2 cellular contexts compared by ENCODE assay signal in the genomic region with DNA sequence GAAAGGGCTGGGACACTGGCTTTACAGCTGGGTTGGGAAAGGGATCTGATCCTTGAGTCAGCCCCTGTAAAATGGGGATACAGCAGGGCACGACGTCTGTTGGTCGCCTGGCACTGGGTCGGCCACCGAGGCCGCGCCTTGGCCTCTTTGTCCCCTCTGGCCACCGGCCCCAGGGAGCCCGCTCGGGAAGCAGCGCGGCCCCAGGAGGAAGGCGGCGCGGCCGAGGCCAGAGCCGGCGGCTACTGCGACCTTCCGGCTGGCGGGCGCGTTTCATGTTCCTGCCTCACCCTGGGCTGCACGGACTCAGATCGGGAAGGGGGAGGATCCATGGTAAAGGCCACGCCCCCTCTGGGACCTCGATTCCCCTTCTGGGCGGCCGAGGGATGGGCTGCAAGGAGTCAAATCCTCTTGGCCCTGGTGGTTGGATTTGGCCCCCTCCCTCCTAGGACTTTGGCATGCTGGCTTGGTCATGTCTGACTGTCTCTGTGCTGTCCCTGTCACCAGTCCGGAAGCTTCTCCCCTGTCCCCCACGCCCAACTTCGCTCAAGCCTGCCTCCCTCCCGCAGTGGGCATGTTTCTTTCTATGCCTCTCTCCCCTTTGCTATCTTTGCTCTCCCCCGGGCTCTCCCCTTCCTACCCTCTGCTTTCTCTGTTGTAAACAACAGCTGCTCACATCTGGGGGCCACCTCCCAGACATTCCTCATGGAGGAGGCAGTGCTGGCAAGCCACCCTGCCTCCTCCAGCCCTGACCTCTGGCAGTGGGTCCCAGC.
TF ChIP-seq lines count a peak whose summit lies in the region.

No MANE protein-coding gene starts in this region.

TF ChIP-seq in HCT116, 20 proteins besides CTCF, POLR2A, EP300 and RAD21:
- TF ChIP-seq SRF (IDR thresholded peaks at IDR 0.05; ENCODE audit: low read depth) (no peak), MAX (IDR thresholded peaks at IDR 0.05) (no peak), POLR2AphosphoS5 (IDR thresholded peaks at IDR 0.05; ENCODE audit: low read depth, low read length) (peak; percentile 72), TCF7L2 (IDR thresholded peaks at IDR 0.05; ENCODE audit: borderline replicate concordance, extremely low read depth, insufficient read depth, insufficient read length) (peak; percentile 95)

TF ChIP-seq in K562, 482 proteins besides CTCF, POLR2A, EP300 and RAD21 (continues in another document):
- peak; percentile 72 for TF ChIP-seq DPF2 (IDR thresholded peaks at IDR 0.05)
- peak in 1 of 2 experiments; percentile 46; a peak in 2 of 4 replicates for TF ChIP-seq HDAC1 (IDR thresholded peaks at IDR 0.05)
- peak; percentile 50; the same call in 1 of the 2 replicates for TF ChIP-seq ARID1B (IDR thresholded peaks at IDR 0.05)
- no peak for TF ChIP-seq MAX (CRISPR knock-in tag; IDR thresholded peaks at IDR 0.05)
- TF ChIP-seq IRF1 (CRISPR knock-in tag; IDR thresholded peaks at IDR 0.05; ENCODE audit: borderline replicate concordance) = no peak
- TF ChIP-seq PRPF4 (IDR thresholded peaks at IDR 0.05; ENCODE audit: insufficient read depth, low read depth, low read length, poor library complexity, severe bottlenecking) = no peak
- no peak for TF ChIP-seq SAFB2 (IDR thresholded peaks at IDR 0.05; ENCODE audit: borderline replicate concordance, low read depth, low read length, severe bottlenecking)
- TF ChIP-seq CBX8 (IDR thresholded peaks at IDR 0.05; ENCODE audit: borderline replicate concordance, extremely low read depth, low read depth, low read length, poor library complexity, severe bottlenecking) = no peak
- no peak for TF ChIP-seq ID3 (CRISPR knock-in tag; IDR thresholded peaks at IDR 0.05)
- TF ChIP-seq ID3 (tag; IDR thresholded peaks at IDR 0.05) = 0 out of 2 replicates have a peak, but pooled peaks have one; percentile 45
- TF ChIP-seq HMGN3 (IDR thresholded peaks at IDR 0.05; ENCODE audit: borderline replicate concordance, extremely low read depth, insufficient read length, low read depth, low read length) = peak; percentile 71
- no peak for TF ChIP-seq XRCC3 (IDR thresholded peaks at IDR 0.05)
- 0 out of 2 replicates have a peak, but pooled peaks have one; percentile 18 for TF ChIP-seq CBFB (CRISPR knock-in tag; IDR thresholded peaks at IDR 0.05)
- TF ChIP-seq ILK (tag; IDR thresholded peaks at IDR 0.05; ENCODE audit: borderline replicate concordance, low read depth) = no peak
- peak; percentile 55; the same call in 1 of the 2 replicates for TF ChIP-seq NR2C2 (CRISPR knock-in tag; IDR thresholded peaks at IDR 0.05)
- TF ChIP-seq NR2C2 (tag; IDR thresholded peaks at IDR 0.05) = peak; percentile 48
- TF ChIP-seq RCOR1 (IDR thresholded peaks at IDR 0.05; ENCODE audit: borderline replicate concordance in 1 of 2, low read depth in 2 of 2, low read length in 2 of 2) = no peak
- no peak for TF ChIP-seq RHOXF2B (CRISPR knock-in tag; conservative IDR thresholded peaks at IDR 0.05)
- TF ChIP-seq, protein P1, sequence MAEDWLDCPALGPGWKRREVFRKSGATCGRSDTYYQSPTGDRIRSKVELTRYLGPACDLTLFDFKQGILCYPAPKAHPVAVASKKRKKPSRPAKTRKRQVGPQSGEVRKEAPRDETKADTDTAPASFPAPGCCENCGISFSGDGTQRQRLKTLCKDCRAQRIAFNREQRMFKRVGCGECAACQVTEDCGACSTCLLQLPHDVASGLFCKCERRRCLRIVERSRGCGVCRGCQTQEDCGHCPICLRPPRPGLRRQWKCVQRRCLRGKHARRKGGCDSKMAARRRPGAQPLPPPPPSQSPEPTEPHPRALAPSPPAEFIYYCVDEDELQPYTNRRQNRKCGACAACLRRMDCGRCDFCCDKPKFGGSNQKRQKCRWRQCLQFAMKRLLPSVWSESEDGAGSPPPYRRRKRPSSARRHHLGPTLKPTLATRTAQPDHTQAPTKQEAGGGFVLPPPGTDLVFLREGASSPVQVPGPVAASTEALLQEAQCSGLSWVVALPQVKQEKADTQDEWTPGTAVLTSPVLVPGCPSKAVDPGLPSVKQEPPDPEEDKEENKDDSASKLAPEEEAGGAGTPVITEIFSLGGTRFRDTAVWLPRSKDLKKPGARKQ (CRISPR knock-in tag; IDR thresholded peaks at IDR 0.05) = no peak
- TF ChIP-seq NUFIP1 (IDR thresholded peaks at IDR 0.05; ENCODE audit: partially characterized antibody) = no peak
- no peak for TF ChIP-seq PURB (CRISPR knock-in tag; IDR thresholded peaks at IDR 0.05; ENCODE audit: low read depth)
- TF ChIP-seq MLLT1 (IDR thresholded peaks at IDR 0.05) = peak in 1 of 2 experiments; percentile 22; a peak in 2 of 4 replicates
- TF ChIP-seq CTCFL (IDR thresholded peaks at IDR 0.05; ENCODE audit: borderline replicate concordance, insufficient read depth, low read depth, low read length, poor library complexity, severe bottlenecking) = no peak
- TF ChIP-seq CXXC5 (CRISPR knock-in tag; IDR thresholded peaks at IDR 0.05) = peak; percentile 67
- TF ChIP-seq NRF1 (conservative IDR thresholded peaks at IDR 0.05 in 1 of 2, IDR thresholded peaks at IDR 0.05 in 1 of 2) = peak; percentile 71 to 76
- TF ChIP-seq ZNF140 (CRISPR knock-in tag; IDR thresholded peaks at IDR 0.05) = no peak
- TF ChIP-seq ZNF3 (CRISPR knock-in tag; IDR thresholded peaks at IDR 0.05) = no peak
- no peak for TF ChIP-seq ZNF280B (CRISPR knock-in tag; IDR thresholded peaks at IDR 0.05)
- no peak for TF ChIP-seq YBX1 (IDR thresholded peaks at IDR 0.05)
- peak; percentile 85; the same call in 1 of the 2 replicates for TF ChIP-seq RB1 (IDR thresholded peaks at IDR 0.05; ENCODE audit: low read depth)
- TF ChIP-seq KAT8 (IDR thresholded peaks at IDR 0.05; ENCODE audit: low read depth) = no peak
- TF ChIP-seq, protein P2, sequence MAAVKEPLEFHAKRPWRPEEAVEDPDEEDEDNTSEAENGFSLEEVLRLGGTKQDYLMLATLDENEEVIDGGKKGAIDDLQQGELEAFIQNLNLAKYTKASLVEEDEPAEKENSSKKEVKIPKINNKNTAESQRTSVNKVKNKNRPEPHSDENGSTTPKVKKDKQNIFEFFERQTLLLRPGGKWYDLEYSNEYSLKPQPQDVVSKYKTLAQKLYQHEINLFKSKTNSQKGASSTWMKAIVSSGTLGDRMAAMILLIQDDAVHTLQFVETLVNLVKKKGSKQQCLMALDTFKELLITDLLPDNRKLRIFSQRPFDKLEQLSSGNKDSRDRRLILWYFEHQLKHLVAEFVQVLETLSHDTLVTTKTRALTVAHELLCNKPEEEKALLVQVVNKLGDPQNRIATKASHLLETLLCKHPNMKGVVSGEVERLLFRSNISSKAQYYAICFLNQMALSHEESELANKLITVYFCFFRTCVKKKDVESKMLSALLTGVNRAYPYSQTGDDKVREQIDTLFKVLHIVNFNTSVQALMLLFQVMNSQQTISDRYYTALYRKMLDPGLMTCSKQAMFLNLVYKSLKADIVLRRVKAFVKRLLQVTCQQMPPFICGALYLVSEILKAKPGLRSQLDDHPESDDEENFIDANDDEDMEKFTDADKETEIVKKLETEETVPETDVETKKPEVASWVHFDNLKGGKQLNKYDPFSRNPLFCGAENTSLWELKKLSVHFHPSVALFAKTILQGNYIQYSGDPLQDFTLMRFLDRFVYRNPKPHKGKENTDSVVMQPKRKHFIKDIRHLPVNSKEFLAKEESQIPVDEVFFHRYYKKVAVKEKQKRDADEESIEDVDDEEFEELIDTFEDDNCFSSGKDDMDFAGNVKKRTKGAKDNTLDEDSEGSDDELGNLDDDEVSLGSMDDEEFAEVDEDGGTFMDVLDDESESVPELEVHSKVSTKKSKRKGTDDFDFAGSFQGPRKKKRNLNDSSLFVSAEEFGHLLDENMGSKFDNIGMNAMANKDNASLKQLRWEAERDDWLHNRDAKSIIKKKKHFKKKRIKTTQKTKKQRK (IDR thresholded peaks at IDR 0.05; ENCODE audit: borderline replicate concordance, low read depth, low read length) = no peak
- no peak for TF ChIP-seq POLR2AphosphoS2 (IDR thresholded peaks at IDR 0.05; ENCODE audit: low read length)
- no peak for TF ChIP-seq ZNF253 (CRISPR knock-in tag; conservative IDR thresholded peaks at IDR 0.05)
- TF ChIP-seq CREB1 (IDR thresholded peaks at IDR 0.05) = no peak
- TF ChIP-seq CREB1 (CRISPR knock-in tag; IDR thresholded peaks at IDR 0.05) = no peak
- TF ChIP-seq, protein P3, sequence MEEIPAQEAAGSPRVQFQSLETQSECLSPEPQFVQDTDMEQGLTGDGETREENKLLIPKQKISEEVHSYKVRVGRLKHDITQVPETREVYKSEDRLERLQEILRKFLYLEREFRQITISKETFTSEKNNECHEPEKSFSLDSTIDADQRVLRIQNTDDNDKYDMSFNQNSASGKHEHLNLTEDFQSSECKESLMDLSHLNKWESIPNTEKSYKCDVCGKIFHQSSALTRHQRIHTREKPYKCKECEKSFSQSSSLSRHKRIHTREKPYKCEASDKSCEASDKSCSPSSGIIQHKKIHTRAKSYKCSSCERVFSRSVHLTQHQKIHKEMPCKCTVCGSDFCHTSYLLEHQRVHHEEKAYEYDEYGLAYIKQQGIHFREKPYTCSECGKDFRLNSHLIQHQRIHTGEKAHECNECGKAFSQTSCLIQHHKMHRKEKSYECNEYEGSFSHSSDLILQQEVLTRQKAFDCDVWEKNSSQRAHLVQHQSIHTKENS (CRISPR knock-in tag; IDR thresholded peaks at IDR 0.05) = no peak
- TF ChIP-seq NONO (IDR thresholded peaks at IDR 0.05; ENCODE audit: low read depth in 2 of 2, low read length in 1 of 2) = peak; percentile 30 to 90; a peak in 3 of 4 replicates
- TF ChIP-seq HMG20A (CRISPR knock-in tag; conservative IDR thresholded peaks at IDR 0.05) = no peak
- no peak for TF ChIP-seq MLX (CRISPR knock-in tag; conservative IDR thresholded peaks at IDR 0.05)
- no peak for TF ChIP-seq FOXK1 (CRISPR knock-in tag; IDR thresholded peaks at IDR 0.05; ENCODE audit: borderline replicate concordance)
